21 cellular contexts compared by ENCODE assay signal in genomic region chr2:23777857-23778256, GRCh38.
DNase-seq lines count a peak whose midpoint lies in the region; ATAC-seq and TF ChIP-seq lines count a peak whose summit lies in the region.
"Had no signal": no experiment of that assay in that cellular context is flagged by ENCODE, and none has a peak within 500 bp of the region (broad histone marks: within the 10 kb centered on the region; RNA-seq: fewer than 3 reads in every experiment).

No MANE protein-coding gene starts in this region.

- TF ChIP-seq POLR2A in esophagus muscularis mucosa (IDR thresholded peaks at IDR 0.05; ENCODE audit: low read depth), result no peak

- intact Hi-C loops in sciatic nerve (cut with DNase I), result no loop called here
- intact Hi-C loops in esophagus muscularis mucosa (cut with DNase I), result no loop called here

- peak; percentile 9 for DNase-seq in SK-N-SH
- peak; percentile 30 for DNase-seq in adipocyte (ENCODE audit: low read depth)
- DNase-seq in fibroblast of villous mesenchyme (ENCODE audit: low read depth), result peak; percentile 53
- DNase-seq in sciatic nerve (ENCODE audit: low spot score), result no peak
- no peak for DNase-seq in middle frontal gyrus (ENCODE audit: extremely low spot score, low spot score)
- no peak for DNase-seq in DMS153 (lab: John Stamatoyannopoulos, UW)
- no peak for DNase-seq in esophagus muscularis mucosa (ENCODE audit: extremely low spot score)
- DNase-seq: Caco-2; CD4-positive, CD25-positive, alpha-beta regulatory T cell; CD8-positive, alpha-beta T cell; DMS79; EL; GDM1; GOT3; HFFc6 had no signal

- H3K4me2 ChIP-seq in SK-N-SH, result no peak overlapping the region
- H3K4me2 ChIP-seq: BLaER1 had no signal

- H3K79me2 ChIP-seq in SK-N-SH (ENCODE audit: insufficient read depth), result no peaks in the 10 kb centered on the region

- no peaks in the 10 kb centered on the region; a peak in 2 of 4 replicates for H3K4me1 ChIP-seq in SK-N-SH (ENCODE audit: control insufficient read depth in 1 of 2, insufficient read depth in 2 of 2, low read depth in 1 of 2, low read length in 1 of 2)
- H3K4me1 ChIP-seq in adipocyte (ENCODE audit: control insufficient read depth, insufficient read depth, low read length), result peaks cover 11% of the 10 kb centered on the region
- no peaks in the 10 kb centered on the region for H3K4me1 ChIP-seq in esophagus muscularis mucosa
- H3K4me1 ChIP-seq: Caco-2 had no signal

- POLR2A ChIA-PET in SK-N-SH (lab: Yijun Ruan, JAX), result no interaction called here

- TF ChIP-seq CTCF in SK-N-SH (IDR thresholded peaks at IDR 0.05) (no peak), fibroblast of villous mesenchyme (IDR thresholded peaks at IDR 0.05; ENCODE audit: insufficient read depth, low read depth, low read length) (no peak), esophagus muscularis mucosa (IDR thresholded peaks at IDR 0.05) (no peak)

- WGBS in SK-N-SH (ENCODE audit: low lambda C conversion rate), result 75% methylated on average over 2 of the region's 2 CpGs
- WGBS in esophagus muscularis mucosa, result 59% methylated on average over 2 of the region's 2 CpGs

- no peak for TF ChIP-seq RAD21 in SK-N-SH (IDR thresholded peaks at IDR 0.05; ENCODE audit: low read length)

- no peak overlapping the region for H2AFZ ChIP-seq in SK-N-SH (ENCODE audit: low read depth)

- H3K36me3 ChIP-seq in SK-N-SH (replicated peaks in 1 of 2; ENCODE audit: control insufficient read depth in 1 of 2, insufficient read depth in 2 of 2, low read length in 1 of 2) (peaks cover 4 to 29% of the 10 kb centered on the region in 2 experiments), adipocyte (ENCODE audit: control insufficient read depth, insufficient read depth, low read length, severe bottlenecking) (peaks cover 27% of the 10 kb centered on the region), esophagus muscularis mucosa (peaks cover 6 to 58% (median 30%) of the 10 kb centered on the region in 4 donors)
- H3K36me3 ChIP-seq: HAP-1 had no signal

- no peak overlapping the region for H3K27ac ChIP-seq in SK-N-SH (ENCODE audit: low read depth in 2 of 2, low read length in 1 of 2)
- H3K27ac ChIP-seq in esophagus muscularis mucosa (replicated peaks in 1 of 4), result no peak overlapping the region
- H3K27ac ChIP-seq: 22Rv1, BLaER1, C4-2B had no signal

- H3K9ac ChIP-seq in SK-N-SH, result no peak overlapping the region
- H3K9ac ChIP-seq in adipocyte (ENCODE audit: low read length), result no peak overlapping the region
- H3K9ac ChIP-seq: BLaER1 had no signal

- H3K4me3 ChIP-seq in SK-N-SH (ENCODE audit: low read depth in 2 of 2, low read length in 1 of 2) (no peak overlapping the region), adipocyte (ENCODE audit: low read length) (no peak overlapping the region), fibroblast of villous mesenchyme (ENCODE audit: low read depth, low read length) (no peak overlapping the region), esophagus muscularis mucosa (no peak overlapping the region)
- H3K4me3 ChIP-seq: BLaER1, GM12878, HAP-1 had no signal

- CTCF ChIA-PET in SK-N-SH (lab: Yijun Ruan, JAX), result no interaction called here

- H3K27me3 ChIP-seq in SK-N-SH (ENCODE audit: insufficient read depth) (no peaks in the 10 kb centered on the region), adipocyte (replicated peaks; ENCODE audit: control insufficient read depth, insufficient read depth, low read length) (no peaks in the 10 kb centered on the region), esophagus muscularis mucosa (no peaks in the 10 kb centered on the region)
- H3K27me3 ChIP-seq: BLaER1 had no signal

- no peak for TF ChIP-seq EP300 in SK-N-SH (IDR thresholded peaks at IDR 0.05; ENCODE audit: borderline replicate concordance in 1 of 2, low read depth in 1 of 2, low read length in 1 of 2)
- no peak for TF ChIP-seq EP300 in esophagus muscularis mucosa (IDR thresholded peaks at IDR 0.05)

- H3K9me3 ChIP-seq in SK-N-SH (no peaks in the 10 kb centered on the region), adipocyte (ENCODE audit: control insufficient read depth, low read length) (no peaks in the 10 kb centered on the region), esophagus muscularis mucosa (no peaks in the 10 kb centered on the region)
- H3K9me3 ChIP-seq: Caco-2, HAP-1 had no signal

- ATAC-seq in SK-N-SH treated with all-trans-retinoic acid at 6 μM for 48 hours (no peak), sciatic nerve (peak; percentile 77)
- ATAC-seq: CD8-positive, alpha-beta T cell; GM12878 had no signal

- no peaks in the 10 kb centered on the region for H4K20me1 ChIP-seq in SK-N-SH (ENCODE audit: insufficient read depth)
- H4K20me1 ChIP-seq: BLaER1 had no signal

- no peaks in the 10 kb centered on the region for H3K9me2 ChIP-seq in SK-N-SH

- no peaks in the 10 kb centered on the region for H3F3A ChIP-seq in SK-N-SH (replicated peaks; ENCODE audit: insufficient read depth)

TF ChIP-seq in SK-N-SH, 30 proteins besides CTCF, POLR2A, EP300 and RAD21:
- TF ChIP-seq ZBTB33 (IDR thresholded peaks at IDR 0.05; ENCODE audit: borderline replicate concordance, low read depth) (no peak), JUND (IDR thresholded peaks at IDR 0.05) (no peak), MEF2A (IDR thresholded peaks at IDR 0.05; ENCODE audit: borderline replicate concordance, low read depth) (no peak), FOXJ3 (CRISPR knock-in tag; IDR thresholded peaks at IDR 0.05) (no peak), ELF1 (IDR thresholded peaks at IDR 0.05) (no peak), GATA2 (CRISPR knock-in tag; IDR thresholded peaks at IDR 0.05) (no peak), USF1 (IDR thresholded peaks at IDR 0.05; ENCODE audit: borderline replicate concordance, low read depth) (no peak), TCF12 (IDR thresholded peaks at IDR 0.05) (no peak)

TF ChIP-seq in SK-N-SH treated with all-trans-retinoic acid at 6 μM for 48 hours, 23 proteins besides CTCF, POLR2A, EP300 and RAD21 (continues in another document):
- no peak for TF ChIP-seq CSRNP3 (CRISPR knock-in tag; IDR thresholded peaks at IDR 0.05)
- no peak for TF ChIP-seq BACH2 (CRISPR knock-in tag; IDR thresholded peaks at IDR 0.05; ENCODE audit: borderline replicate concordance)
- no peak for TF ChIP-seq POU6F1 (CRISPR knock-in tag; IDR thresholded peaks at IDR 0.05; ENCODE audit: borderline replicate concordance, low read depth)
- no peak for TF ChIP-seq ESRRG (CRISPR knock-in tag; IDR thresholded peaks at IDR 0.05)
- no peak for TF ChIP-seq PATZ1 (CRISPR knock-in tag; IDR thresholded peaks at IDR 0.05; ENCODE audit: borderline replicate concordance)
- TF ChIP-seq GLIS3 (CRISPR knock-in tag; IDR thresholded peaks at IDR 0.05), result no peak
- no peak for TF ChIP-seq SNAI2 (CRISPR knock-in tag; IDR thresholded peaks at IDR 0.05)
- TF ChIP-seq CSDC2 (CRISPR knock-in tag; IDR thresholded peaks at IDR 0.05), result no peak
- TF ChIP-seq ZFP30 (CRISPR knock-in tag; IDR thresholded peaks at IDR 0.05), result no peak
- TF ChIP-seq TOX (CRISPR knock-in tag; IDR thresholded peaks at IDR 0.05; ENCODE audit: borderline replicate concordance), result no peak
- TF ChIP-seq ARNTL (CRISPR knock-in tag; IDR thresholded peaks at IDR 0.05; ENCODE audit: borderline replicate concordance, low read depth), result no peak
- TF ChIP-seq OSR1 (CRISPR knock-in tag; IDR thresholded peaks at IDR 0.05), result no peak
- TF ChIP-seq ZFP3 (CRISPR knock-in tag; IDR thresholded peaks at IDR 0.05), result no peak

Comparison
In these comparisons a context has a peak if more than half of its experiments do, and no peak if none do; other contexts are left out.
1. DNase-seq: peak in SK-N-SH (single experiment), adipocyte (single experiment) and fibroblast of villous mesenchyme (single experiment); none in sciatic nerve (single experiment), middle frontal gyrus (single experiment), DMS153 (single experiment) and esophagus muscularis mucosa (single experiment).